ENCODE assay signal across 8 cellular contexts in genomic region chr14:74905595-74906142, GRCh38. TPM values are rescaled to one million over a fixed set of nuclear protein-coding genes. Genes with fewer than 3 reads are reported as not detected.
DNase-seq lines count a peak whose midpoint lies in the region; ATAC-seq, FAIRE-seq and TF ChIP-seq lines count a peak whose summit lies in the region.

No MANE protein-coding gene starts in this region.

- no peaks in the 10 kb centered on the region for H4K20me1 ChIP-seq in OCI-LY3 (ENCODE audit: insufficient read depth, low read length)

- H3K9ac ChIP-seq in OCI-LY3 (ENCODE audit: low read length) = no peak overlapping the region

- H3K4me3 ChIP-seq in OCI-LY3 (ENCODE audit: low read length) (no peak overlapping the region), fibroblast of mammary gland (ENCODE audit: control insufficient read depth, low read depth, low read length) (no peak overlapping the region), testis (no peak overlapping the region)

- DNase-seq in AG09319 (ENCODE audit: extremely low read depth, low read depth) (no peak), GM19239 (ENCODE audit: insufficient read length, low spot score) (peak; percentile 60), fibroblast of mammary gland (ENCODE audit: low read depth) (peak; percentile 52), nucleus accumbens (lab: John Stamatoyannopoulos, UW) (peak in 46 of 56 donors; percentile 15 to 80 (median 46)), testis (peak; percentile 80)
- peak; percentile 78 to 83 for DNase-seq in activated T-cell treated with anti-CD3 and anti-CD28 coated beads, Interleukin-2, amount 50 U/mL, for 72 hours

- ATAC-seq in activated T-cell treated with anti-CD3 and anti-CD28 coated beads, Interleukin-2, amount 50 U/mL, for 72 hours (replicated peaks in 1 of 2) = peak; percentile 56 to 67
- no peak for ATAC-seq in HG03280 (IDR thresholded peaks at IDR 0.05; ENCODE audit: unreplicated experiment)

- no peak overlapping the region for H3K27ac Mint-ChIP-seq in activated T-cell treated with anti-CD3 and anti-CD28 coated beads, Interleukin-2, amount 50 U/mL, for 72 hours

- no peak overlapping the region for H3K27ac ChIP-seq in OCI-LY3 (ENCODE audit: low read length)
- H3K27ac ChIP-seq in testis = no peak overlapping the region

- intact Hi-C loops in testis (cut with DNase I; ENCODE audit: low total_unique reads) = no loop called here

- no peaks in the 10 kb centered on the region for H3K9me3 Mint-ChIP-seq in activated T-cell treated with anti-CD3 and anti-CD28 coated beads, Interleukin-2, amount 50 U/mL, for 72 hours

- H3K27me3 Mint-ChIP-seq in activated T-cell treated with anti-CD3 and anti-CD28 coated beads, Interleukin-2, amount 50 U/mL, for 72 hours (ENCODE audit: low read depth) = no peaks in the 10 kb centered on the region

- peaks cover 0 to 7% of the 10 kb centered on the region in 2 donors for H3K36me3 Mint-ChIP-seq in activated T-cell treated with anti-CD3 and anti-CD28 coated beads, Interleukin-2, amount 50 U/mL, for 72 hours (ENCODE audit: insufficient read depth in 2 of 2)

- no peak overlapping the region for H3K4me2 ChIP-seq in OCI-LY3 (ENCODE audit: low read length)

- TF ChIP-seq POLR2A in testis (IDR thresholded peaks at IDR 0.05) = no peak

- peaks cover 25% of the 10 kb centered on the region for H3K36me3 ChIP-seq in OCI-LY3 (replicated peaks; ENCODE audit: low read depth, low read length)
- no peaks in the 10 kb centered on the region for H3K36me3 ChIP-seq in testis (ENCODE audit: low read depth, missing control alignments)

- peak; percentile 97 for TF ChIP-seq CTCF in AG09319 (IDR thresholded peaks at IDR 0.05; ENCODE audit: low read depth, low read length)
- TF ChIP-seq CTCF in OCI-LY3 (IDR thresholded peaks at IDR 0.05; ENCODE audit: low read depth, low read length) = peak; percentile 96
- peak; percentile 92 for TF ChIP-seq CTCF in fibroblast of mammary gland (conservative IDR thresholded peaks at IDR 0.05; ENCODE audit: control insufficient read depth, insufficient read depth, low read depth, low read length)
- peak; percentile 87 to 91 (median 91) for TF ChIP-seq CTCF in testis (IDR thresholded peaks at IDR 0.05)

- H3K4me1 ChIP-seq in OCI-LY3 (ENCODE audit: low read length) = peaks cover 22% of the 10 kb centered on the region
- H3K4me1 ChIP-seq in testis = peaks cover 7% of the 10 kb centered on the region

- H3K9me3 ChIP-seq in OCI-LY3 (ENCODE audit: insufficient read depth, low read length) = no peaks in the 10 kb centered on the region
- H3K9me3 ChIP-seq in testis = no peaks in the 10 kb centered on the region

- H3K27me3 ChIP-seq in OCI-LY3 (ENCODE audit: low read depth, low read length) (no peaks in the 10 kb centered on the region), testis (no peaks in the 10 kb centered on the region)

- H2AFZ ChIP-seq in OCI-LY3 (ENCODE audit: low read depth, low read length) = no peak overlapping the region

- H3K4me3 Mint-ChIP-seq in activated T-cell treated with anti-CD3 and anti-CD28 coated beads, Interleukin-2, amount 50 U/mL, for 72 hours = no peak overlapping the region

- peaks cover 9% of the 10 kb centered on the region for H3K4me1 Mint-ChIP-seq in activated T-cell treated with anti-CD3 and anti-CD28 coated beads, Interleukin-2, amount 50 U/mL, for 72 hours (ENCODE audit: low read depth)

- H3K79me2 ChIP-seq in OCI-LY3 (ENCODE audit: low read length) = no peaks in the 10 kb centered on the region

- peak; percentile 97 for FAIRE-seq in GM19239 (lab: Jason Lieb, UNC)

- WGBS in testis, 2 donors = 52 to 59% methylated on average over 6 to 14 of the region's 14 CpGs

RNA-seq across cellular contexts. Expression of gene RPS6KL1, which starts 17.4 kb away (rescaled TPM):
- total RNA-seq in activated T-cell treated with anti-CD3 and anti-CD28 coated beads, Interleukin-2, amount 50 U/mL, for 72 hours = 1 to 10 TPM; 4.6 to 6.7 TPM
- total RNA-seq in testis = 10 to 100 TPM; 22.5 to 22.9 TPM
- polyA plus RNA-seq in testis (ENCODE audit: insufficient read depth, low read depth, low replicate concordance) = 41.8 TPM

RNA-seq across cellular contexts. Expression of gene DLST, which starts 24.0 kb away (rescaled TPM):
- total RNA-seq in activated T-cell treated with anti-CD3 and anti-CD28 coated beads, Interleukin-2, amount 50 U/mL, for 72 hours = 100 to 1,000 TPM; 151 to 183 TPM
- total RNA-seq in testis = 10 to 100 TPM; 82.0 to 98.1 TPM
- polyA plus RNA-seq in testis (ENCODE audit: insufficient read depth, low read depth, low replicate concordance) = 82.8 TPM

RNA-seq across cellular contexts. Expression of gene PROX2, which starts 29.7 kb away (rescaled TPM):
- under 1 TPM; 0.23 to 0.29 TPM for total RNA-seq in activated T-cell treated with anti-CD3 and anti-CD28 coated beads, Interleukin-2, amount 50 U/mL, for 72 hours
- total RNA-seq in testis = under 1 TPM; 0.06 to 0.08 TPM
- polyA plus RNA-seq in testis (ENCODE audit: insufficient read depth, low read depth, low replicate concordance) = 0.08 TPM

RNA-seq across cellular contexts. Expression of gene PGF, which starts 49.7 kb away (rescaled TPM):
- under 1 TPM in 1 of 2 donors, not detected in 1; 0.35 TPM for total RNA-seq in activated T-cell treated with anti-CD3 and anti-CD28 coated beads, Interleukin-2, amount 50 U/mL, for 72 hours
- total RNA-seq in testis = 10 to 100 TPM in 1 of 2 donors, 1 to 10 TPM in 1; 6.5 to 11.5 TPM
- 5.4 TPM for polyA plus RNA-seq in testis (ENCODE audit: insufficient read depth, low read depth, low replicate concordance)
